Comparison of ENCODE assay signal across 14 cellular contexts in the genomic region with DNA sequence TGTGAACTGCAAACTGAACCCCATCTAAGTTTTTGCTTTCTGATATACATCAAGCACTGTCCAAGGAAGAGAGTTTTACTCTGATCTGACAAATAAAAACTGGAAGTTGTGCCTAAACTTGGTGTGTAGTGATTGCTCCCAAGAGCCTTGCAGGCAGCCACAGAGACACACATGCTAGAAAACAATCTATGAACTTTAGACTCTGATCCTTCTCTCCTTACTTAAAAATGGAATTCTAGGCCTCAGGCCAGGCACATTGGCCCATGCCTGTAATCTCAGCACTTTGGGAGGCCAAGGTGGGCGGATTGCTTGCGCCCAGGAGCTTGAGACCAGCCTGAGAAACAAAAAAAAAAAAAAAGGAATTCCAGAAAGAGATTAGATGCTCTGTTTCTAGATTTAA. TPM values are rescaled to one million over a fixed set of nuclear protein-coding genes. Genes with fewer than 3 reads are reported as not detected.
DNase-seq lines count a peak whose midpoint lies in the region; ATAC-seq and TF ChIP-seq lines count a peak whose summit lies in the region.
"Had no signal": no experiment of that assay in that cellular context is flagged by ENCODE, and none has a peak within 500 bp of the region (broad histone marks: within the 10 kb centered on the region; RNA-seq: fewer than 3 reads in every experiment).

No MANE protein-coding gene starts in this region.

- no peak for TF ChIP-seq POLR2A in stomach (IDR thresholded peaks at IDR 0.05)

- H3K4me1 Mint-ChIP-seq in activated naive CD4-positive, alpha-beta T cell treated with anti-CD3 and anti-CD28 coated beads, Interleukin-2, amount 50 U/mL, for 24 hours: peaks cover 39% of the 10 kb centered on the region
- peaks cover 20% of the 10 kb centered on the region for H3K4me1 Mint-ChIP-seq in activated naive CD8-positive, alpha-beta T cell treated with anti-CD3 and anti-CD28 coated beads for 36 hours

- H3K27ac Mint-ChIP-seq in activated naive CD4-positive, alpha-beta T cell treated with anti-CD3 and anti-CD28 coated beads, Interleukin-2, amount 50 U/mL, for 24 hours: peak overlapping the region; percentile 93
- peak overlapping the region; percentile 91 for H3K27ac Mint-ChIP-seq in activated naive CD8-positive, alpha-beta T cell treated with anti-CD3 and anti-CD28 coated beads for 36 hours
- H3K27ac Mint-ChIP-seq: dendritic cell treated with granulocyte-macrophage colony-stimulating factor and Interleukin-4, amounts not matched to agents 40 ng/mL and 50 ng/mL, for 4 days had no signal

- H3K27ac ChIP-seq in stomach: peak overlapping the region; percentile 49 to 81 (median 76)

- no peaks in the 10 kb centered on the region for H3K27me3 Mint-ChIP-seq in activated naive CD4-positive, alpha-beta T cell treated with anti-CD3 and anti-CD28 coated beads, Interleukin-2, amount 50 U/mL, for 24 hours
- H3K27me3 Mint-ChIP-seq in activated naive CD8-positive, alpha-beta T cell treated with anti-CD3 and anti-CD28 coated beads for 36 hours: no peaks in the 10 kb centered on the region
- H3K27me3 Mint-ChIP-seq: dendritic cell treated with granulocyte-macrophage colony-stimulating factor and Interleukin-4, amounts not matched to agents 40 ng/mL and 50 ng/mL, for 4 days had no signal

- TF ChIP-seq CTCF in stomach (IDR thresholded peaks at IDR 0.05): no peak

- H3K36me3 ChIP-seq in stomach: peaks cover 0 to 1% (median 0%) of the 10 kb centered on the region in 4 donors

- peak overlapping the region; percentile 77 for H3K4me3 Mint-ChIP-seq in activated naive CD4-positive, alpha-beta T cell treated with anti-CD3 and anti-CD28 coated beads, Interleukin-2, amount 50 U/mL, for 24 hours
- no peak overlapping the region for H3K4me3 Mint-ChIP-seq in activated naive CD8-positive, alpha-beta T cell treated with anti-CD3 and anti-CD28 coated beads for 36 hours
- H3K4me3 Mint-ChIP-seq: dendritic cell treated with granulocyte-macrophage colony-stimulating factor and Interleukin-4, amounts not matched to agents 40 ng/mL and 50 ng/mL, for 4 days had no signal

- intact Hi-C loops in left colon (cut with DNase I, micrococcal nuclease): no loop called here
- intact Hi-C loops in stomach (cut with DNase I; ENCODE audit: low total_unique reads): no loop called here

- H3K9me3 ChIP-seq in stomach: no peaks in the 10 kb centered on the region

- CTCF ChIA-PET in HEK293T (lab: Yijun Ruan, JAX): no interaction called here

- WGBS in stomach, 5 donors: 34 to 54% (median 46%) methylated on average over 2 of the region's 2 CpGs

- TF ChIP-seq EP300 in stomach (IDR thresholded peaks at IDR 0.05): no peak

- no peaks in the 10 kb centered on the region for H3K9me3 Mint-ChIP-seq in activated naive CD4-positive, alpha-beta T cell treated with anti-CD3 and anti-CD28 coated beads, Interleukin-2, amount 50 U/mL, for 24 hours
- H3K9me3 Mint-ChIP-seq in activated naive CD8-positive, alpha-beta T cell treated with anti-CD3 and anti-CD28 coated beads for 36 hours: no peaks in the 10 kb centered on the region
- H3K9me3 Mint-ChIP-seq: dendritic cell treated with granulocyte-macrophage colony-stimulating factor and Interleukin-4, amounts not matched to agents 40 ng/mL and 50 ng/mL, for 4 days had no signal

- no peaks in the 10 kb centered on the region for H3K36me3 Mint-ChIP-seq in activated naive CD4-positive, alpha-beta T cell treated with anti-CD3 and anti-CD28 coated beads, Interleukin-2, amount 50 U/mL, for 24 hours
- no peaks in the 10 kb centered on the region for H3K36me3 Mint-ChIP-seq in activated naive CD8-positive, alpha-beta T cell treated with anti-CD3 and anti-CD28 coated beads for 36 hours

- no peaks in the 10 kb centered on the region for H3K27me3 ChIP-seq in stomach

- no peak overlapping the region for H3K4me3 ChIP-seq in stomach

- ATAC-seq in left colon: peak; percentile 78
- no peak for ATAC-seq in HG02884 (IDR thresholded peaks at IDR 0.05; ENCODE audit: unreplicated experiment)
- ATAC-seq: HCT116 had no signal

- no peak for DNase-seq in activated naive CD4-positive, alpha-beta T cell (lab: John Stamatoyannopoulos, UW)
- no peak for DNase-seq in activated naive CD8-positive, alpha-beta T cell treated with anti-CD3 and anti-CD28 coated beads for 36 hours
- no peak for DNase-seq in left colon
- DNase-seq in stomach: no peak
- no peak for DNase-seq in HEK293T (ENCODE audit: extremely low spot score)
- DNase-seq in iPS-NIHi11 (ENCODE audit: low spot score): no peak
- DNase-seq: NCI-H1436, NCI-H748 treated with DMSO at 0.1 percent for 48 hours had no signal

- peaks cover 0 to 24% (median 7%) of the 10 kb centered on the region in 4 donors for H3K4me1 ChIP-seq in stomach

- POLR2A ChIA-PET in HEK293T (lab: Yijun Ruan, JAX): no interaction called here

TF ChIP-seq in HEK293T, 16 proteins besides CTCF, POLR2A, EP300 and RAD21:
- TF ChIP-seq CTBP1 (IDR thresholded peaks at IDR 0.05; ENCODE audit: borderline replicate concordance): no peak
- no peak for TF ChIP-seq FOXK2 (IDR thresholded peaks at IDR 0.05)
- TF ChIP-seq, protein P1, sequence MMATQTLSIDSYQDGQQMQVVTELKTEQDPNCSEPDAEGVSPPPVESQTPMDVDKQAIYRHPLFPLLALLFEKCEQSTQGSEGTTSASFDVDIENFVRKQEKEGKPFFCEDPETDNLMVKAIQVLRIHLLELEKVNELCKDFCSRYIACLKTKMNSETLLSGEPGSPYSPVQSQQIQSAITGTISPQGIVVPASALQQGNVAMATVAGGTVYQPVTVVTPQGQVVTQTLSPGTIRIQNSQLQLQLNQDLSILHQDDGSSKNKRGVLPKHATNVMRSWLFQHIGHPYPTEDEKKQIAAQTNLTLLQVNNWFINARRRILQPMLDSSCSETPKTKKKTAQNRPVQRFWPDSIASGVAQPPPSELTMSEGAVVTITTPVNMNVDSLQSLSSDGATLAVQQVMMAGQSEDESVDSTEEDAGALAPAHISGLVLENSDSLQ (IDR thresholded peaks at IDR 0.05): no peak
- no peak for TF ChIP-seq L3MBTL2 (conservative IDR thresholded peaks at IDR 0.05)
- TF ChIP-seq FOXA1 (IDR thresholded peaks at IDR 0.05): no peak
- TF ChIP-seq ELF4 (IDR thresholded peaks at IDR 0.05): no peak
- TF ChIP-seq FOXM1 (IDR thresholded peaks at IDR 0.05; ENCODE audit: borderline replicate concordance): no peak
- TF ChIP-seq SUZ12 (IDR thresholded peaks at IDR 0.05): no peak
- no peak for TF ChIP-seq ARNT (IDR thresholded peaks at IDR 0.05)

RNA-seq across cellular contexts. Expression of a gene that starts 45.7 kb away (rescaled TPM):
- total RNA-seq in activated naive CD8-positive, alpha-beta T cell treated with anti-CD3 and anti-CD28 coated beads for 36 hours: not detected
- total RNA-seq in left colon: not detected
- total RNA-seq in stomach: not detected
- polyA plus RNA-seq in stomach: not detected
- total RNA-seq: glomerular endothelial cell, SK-MEL-5 had no signal
